Comparison of ENCODE assay signal across 8 cellular contexts in the genomic region with DNA sequence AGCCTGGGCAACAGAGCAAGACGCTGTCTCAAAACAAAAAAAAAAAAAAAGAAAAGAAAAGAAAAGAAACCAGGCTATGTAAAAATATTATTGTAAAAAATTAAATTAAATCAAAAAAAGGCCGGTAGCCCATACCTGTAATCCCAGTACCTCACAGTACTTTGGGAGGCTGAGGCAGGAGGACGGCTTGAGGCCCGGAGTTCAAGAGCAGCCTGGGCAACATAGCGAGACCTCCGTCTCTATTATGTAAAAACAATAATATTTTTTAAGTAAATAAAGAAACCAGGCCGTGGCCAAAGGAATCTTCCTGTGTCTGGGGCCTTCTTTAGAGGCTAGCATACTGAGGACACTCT. TPM values are rescaled to one million over a fixed set of nuclear protein-coding genes. Genes with fewer than 3 reads are reported as not detected.
DNase-seq lines count a peak whose midpoint lies in the region; ATAC-seq and TF ChIP-seq lines count a peak whose summit lies in the region.

No MANE protein-coding gene starts in this region.

- peaks cover 0 to 25% (median 6%) of the 10 kb centered on the region in 3 experiments for H3K36me3 ChIP-seq in naive thymus-derived CD4-positive, alpha-beta T cell (ENCODE audit: control insufficient read depth in 2 of 3, insufficient read depth in 3 of 3, low read length in 3 of 3)

- DNase-seq in AG09309 (ENCODE audit: low read depth): no peak
- DNase-seq in LNCaP clone FGC (ENCODE audit: low read depth): no peak
- no peak for DNase-seq in coronary artery (ENCODE audit: low spot score)
- DNase-seq in naive thymus-derived CD4-positive, alpha-beta T cell: no peak
- no peak for DNase-seq in iPS-NIHi11 (ENCODE audit: low spot score)

- H3K27ac Mint-ChIP-seq in naive thymus-derived CD4-positive, alpha-beta T cell: peak overlapping the region; percentile 85 to 97 (median 91)

- no peaks in the 10 kb centered on the region for H3K27me3 Mint-ChIP-seq in naive thymus-derived CD4-positive, alpha-beta T cell

- intact Hi-C loops in naive thymus-derived CD4-positive, alpha-beta T cell (cut with micrococcal nuclease): loop anchor here (1.0 kb wide), 3 partner anchors 11 to 75 kb away; partner anchors contain the start of gene ZNF565 (in 1 of the 2)

- POLR2A ChIA-PET in naive thymus-derived CD4-positive, alpha-beta T cell (lab: Charles Lee): interaction anchor here (0.6 to 4.3 kb wide), 9 partner anchors 11 to 1231 kb away, joined by 3 to 26 read pairs (median 4); partner anchors contain the start of genes POLR2I, TBCB, THAP8 and ZNF146

- CTCF ChIA-PET in naive thymus-derived CD4-positive, alpha-beta T cell (lab: Charles Lee): interaction anchor here (1.5 to 1.7 kb wide), 2 partner anchors 11 kb away, joined by 4 to 8 read pairs; no protein-coding TSS in a partner anchor

- no peaks in the 10 kb centered on the region for H3K27me3 ChIP-seq in naive thymus-derived CD4-positive, alpha-beta T cell (ENCODE audit: control insufficient read depth in 2 of 2, insufficient read depth in 2 of 2, low read length in 2 of 2)

- peaks cover 10 to 25% (median 15%) of the 10 kb centered on the region in 7 donors for H3K4me1 Mint-ChIP-seq in naive thymus-derived CD4-positive, alpha-beta T cell

- H3K9me3 Mint-ChIP-seq in naive thymus-derived CD4-positive, alpha-beta T cell: peaks cover 0 to 2% (median 0%) of the 10 kb centered on the region in 11 donors

- H3K9me3 ChIP-seq in naive thymus-derived CD4-positive, alpha-beta T cell (ENCODE audit: control insufficient read depth in 2 of 3, low read length in 3 of 3): no peaks in the 10 kb centered on the region

- H3K4me3 ChIP-seq in AG09309 (ENCODE audit: control insufficient read depth, low read depth, low read length) (peak overlapping the region; percentile 99), LNCaP clone FGC (ENCODE audit: low read depth, low read length) (peak overlapping the region; percentile 90), coronary artery (peak overlapping the region; percentile 81)
- H3K4me3 ChIP-seq in naive thymus-derived CD4-positive, alpha-beta T cell (ENCODE audit: low read length): peak overlapping the region; percentile 99

- no peak for ATAC-seq in naive thymus-derived CD4-positive, alpha-beta T cell
- ATAC-seq in GM18861 (IDR thresholded peaks at IDR 0.05; ENCODE audit: unreplicated experiment): no peak
- no peak for ATAC-seq in GM21515 (IDR thresholded peaks at IDR 0.05; ENCODE audit: unreplicated experiment)
- no peak for ATAC-seq in GM18868 (IDR thresholded peaks at IDR 0.05; ENCODE audit: unreplicated experiment)

- H3K4me1 ChIP-seq in naive thymus-derived CD4-positive, alpha-beta T cell (ENCODE audit: control insufficient read depth in 2 of 2, insufficient read depth in 2 of 2, low read length in 2 of 2): peaks cover 6 to 9% of the 10 kb centered on the region in 2 donors

- TF ChIP-seq CTCF in AG09309 (IDR thresholded peaks at IDR 0.05; ENCODE audit: control insufficient read depth, insufficient read depth, low read depth, low read length, missing control alignments) (no peak), LNCaP clone FGC (IDR thresholded peaks at IDR 0.05; ENCODE audit: control insufficient read depth, extremely low read depth, insufficient read depth) (no peak), coronary artery (IDR thresholded peaks at IDR 0.05) (no peak)

- H3K36me3 Mint-ChIP-seq in naive thymus-derived CD4-positive, alpha-beta T cell: peaks cover 0 to 20% (median 9%) of the 10 kb centered on the region in 5 donors

- peak overlapping the region; percentile 91 to 98 (median 95) for H3K4me3 Mint-ChIP-seq in naive thymus-derived CD4-positive, alpha-beta T cell

- H3K27ac ChIP-seq in coronary artery: peak overlapping the region; percentile 87 to 97
- H3K27ac ChIP-seq in naive thymus-derived CD4-positive, alpha-beta T cell (ENCODE audit: low read depth, low read length): peak overlapping the region; percentile 87

RNA-seq across cellular contexts. Expression of gene CAPNS1, which starts 0.8 kb away (rescaled TPM):
- 100 to 1,000 TPM; 197 to 473 (median 207) TPM for total RNA-seq in naive thymus-derived CD4-positive, alpha-beta T cell
- polyA plus RNA-seq in naive thymus-derived CD4-positive, alpha-beta T cell: 10 to 100 TPM; 65.0 to 72.6 TPM

RNA-seq across cellular contexts. Expression of gene COX7A1, which starts 13.2 kb away (rescaled TPM):
- not detected for total RNA-seq in naive thymus-derived CD4-positive, alpha-beta T cell
- polyA plus RNA-seq in naive thymus-derived CD4-positive, alpha-beta T cell: not detected

RNA-seq across cellular contexts. Expression of gene TBCB, which starts 23.8 kb away (rescaled TPM):
- total RNA-seq in naive thymus-derived CD4-positive, alpha-beta T cell: 100 to 1,000 TPM in 4 of 5 experiments, 10 to 100 TPM in 1; 72.8 to 174 (median 119) TPM
- 100 to 1,000 TPM; 153 to 173 TPM for polyA plus RNA-seq in naive thymus-derived CD4-positive, alpha-beta T cell

RNA-seq across cellular contexts. Expression of gene POLR2I, which starts 24.4 kb away (rescaled TPM):
- total RNA-seq in naive thymus-derived CD4-positive, alpha-beta T cell: 10 to 100 TPM; 20.9 to 56.7 (median 44.7) TPM
- 100 to 1,000 TPM; 153 to 166 TPM for polyA plus RNA-seq in naive thymus-derived CD4-positive, alpha-beta T cell

RNA-seq across cellular contexts. Expression of gene OVOL3, which starts 28.2 kb away (rescaled TPM):
- not detected for total RNA-seq in naive thymus-derived CD4-positive, alpha-beta T cell
- not detected for polyA plus RNA-seq in naive thymus-derived CD4-positive, alpha-beta T cell
